In genomic region chr9:100397867-100398266, GRCh38 we compare ENCODE assay signal across 2 cellular contexts.
TF ChIP-seq lines count a peak whose summit lies in the region.

No MANE protein-coding gene starts in this region.

TF ChIP-seq in GM23338, 12 proteins besides CTCF, POLR2A, EP300 and RAD21 (continued from another document):
- TF ChIP-seq ZNF462 (CRISPR knock-in tag; IDR thresholded peaks at IDR 0.05): no peak
- no peak for TF ChIP-seq ETS1 (IDR thresholded peaks at IDR 0.05)
- TF ChIP-seq STAT1 (IDR thresholded peaks at IDR 0.05; ENCODE audit: unreplicated experiment): no peak
- no peak for TF ChIP-seq ZNF331 (CRISPR knock-in tag; IDR thresholded peaks at IDR 0.05; ENCODE audit: low read depth)
- no peak for TF ChIP-seq CREB1 (CRISPR knock-in tag; IDR thresholded peaks at IDR 0.05; ENCODE audit: low read depth)
- no peak for TF ChIP-seq EZH2 (IDR thresholded peaks at IDR 0.05; ENCODE audit: low read depth, unreplicated experiment)
- no peak for TF ChIP-seq EZH2phosphoT487 (IDR thresholded peaks at IDR 0.05; ENCODE audit: unreplicated experiment)
- no peak for TF ChIP-seq JUNB (IDR thresholded peaks at IDR 0.05; ENCODE audit: unreplicated experiment)
- TF ChIP-seq REST (IDR thresholded peaks at IDR 0.05; ENCODE audit: unreplicated experiment): no peak
TF ChIP-seq in GM23338: peak in this region for 0.

TF ChIP-seq in WTC11, 78 proteins besides CTCF, POLR2A, EP300 and RAD21 (continued from another document):
- TF ChIP-seq E2F1 (CRISPR knock-in tag; IDR thresholded peaks at IDR 0.05) (no peak), SMAD3 (CRISPR knock-in tag; IDR thresholded peaks at IDR 0.05; ENCODE audit: borderline replicate concordance) (no peak), HMGA2 (CRISPR knock-in tag; IDR thresholded peaks at IDR 0.05) (no peak), ZNF121 (CRISPR knock-in tag; IDR thresholded peaks at IDR 0.05) (no peak), ZBTB43 (CRISPR knock-in tag; IDR thresholded peaks at IDR 0.05) (no peak)
- TF ChIP-seq, protein P1, sequence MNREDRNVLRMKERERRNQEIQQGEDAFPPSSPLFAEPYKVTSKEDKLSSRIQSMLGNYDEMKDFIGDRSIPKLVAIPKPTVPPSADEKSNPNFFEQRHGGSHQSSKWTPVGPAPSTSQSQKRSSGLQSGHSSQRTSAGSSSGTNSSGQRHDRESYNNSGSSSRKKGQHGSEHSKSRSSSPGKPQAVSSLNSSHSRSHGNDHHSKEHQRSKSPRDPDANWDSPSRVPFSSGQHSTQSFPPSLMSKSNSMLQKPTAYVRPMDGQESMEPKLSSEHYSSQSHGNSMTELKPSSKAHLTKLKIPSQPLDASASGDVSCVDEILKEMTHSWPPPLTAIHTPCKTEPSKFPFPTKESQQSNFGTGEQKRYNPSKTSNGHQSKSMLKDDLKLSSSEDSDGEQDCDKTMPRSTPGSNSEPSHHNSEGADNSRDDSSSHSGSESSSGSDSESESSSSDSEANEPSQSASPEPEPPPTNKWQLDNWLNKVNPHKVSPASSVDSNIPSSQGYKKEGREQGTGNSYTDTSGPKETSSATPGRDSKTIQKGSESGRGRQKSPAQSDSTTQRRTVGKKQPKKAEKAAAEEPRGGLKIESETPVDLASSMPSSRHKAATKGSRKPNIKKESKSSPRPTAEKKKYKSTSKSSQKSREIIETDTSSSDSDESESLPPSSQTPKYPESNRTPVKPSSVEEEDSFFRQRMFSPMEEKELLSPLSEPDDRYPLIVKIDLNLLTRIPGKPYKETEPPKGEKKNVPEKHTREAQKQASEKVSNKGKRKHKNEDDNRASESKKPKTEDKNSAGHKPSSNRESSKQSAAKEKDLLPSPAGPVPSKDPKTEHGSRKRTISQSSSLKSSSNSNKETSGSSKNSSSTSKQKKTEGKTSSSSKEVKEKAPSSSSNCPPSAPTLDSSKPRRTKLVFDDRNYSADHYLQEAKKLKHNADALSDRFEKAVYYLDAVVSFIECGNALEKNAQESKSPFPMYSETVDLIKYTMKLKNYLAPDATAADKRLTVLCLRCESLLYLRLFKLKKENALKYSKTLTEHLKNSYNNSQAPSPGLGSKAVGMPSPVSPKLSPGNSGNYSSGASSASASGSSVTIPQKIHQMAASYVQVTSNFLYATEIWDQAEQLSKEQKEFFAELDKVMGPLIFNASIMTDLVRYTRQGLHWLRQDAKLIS (CRISPR knock-in tag; IDR thresholded peaks at IDR 0.05; ENCODE audit: borderline replicate concordance): no peak
- TF ChIP-seq, protein P2, sequence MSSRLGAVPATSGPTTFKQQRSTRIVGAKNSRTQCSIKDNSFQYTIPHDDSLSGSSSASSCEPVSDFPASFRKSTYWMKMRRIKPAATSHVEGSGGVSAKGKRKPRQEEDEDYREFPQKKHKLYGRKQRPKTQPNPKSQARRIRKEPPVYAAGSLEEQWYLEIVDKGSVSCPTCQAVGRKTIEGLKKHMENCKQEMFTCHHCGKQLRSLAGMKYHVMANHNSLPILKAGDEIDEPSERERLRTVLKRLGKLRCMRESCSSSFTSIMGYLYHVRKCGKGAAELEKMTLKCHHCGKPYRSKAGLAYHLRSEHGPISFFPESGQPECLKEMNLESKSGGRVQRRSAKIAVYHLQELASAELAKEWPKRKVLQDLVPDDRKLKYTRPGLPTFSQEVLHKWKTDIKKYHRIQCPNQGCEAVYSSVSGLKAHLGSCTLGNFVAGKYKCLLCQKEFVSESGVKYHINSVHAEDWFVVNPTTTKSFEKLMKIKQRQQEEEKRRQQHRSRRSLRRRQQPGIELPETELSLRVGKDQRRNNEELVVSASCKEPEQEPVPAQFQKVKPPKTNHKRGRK (CRISPR knock-in tag; IDR thresholded peaks at IDR 0.05; ENCODE audit: borderline replicate concordance): no peak
